In genomic region chr1:54500030-54500389, GRCh38 we compare ENCODE assay signal across 8 cellular contexts. TPM values are rescaled to one million over a fixed set of nuclear protein-coding genes. Genes with fewer than 3 reads are reported as not detected.
DNase-seq lines count a peak whose midpoint lies in the region; ATAC-seq, FAIRE-seq and TF ChIP-seq lines count a peak whose summit lies in the region.

No MANE protein-coding gene starts in this region.

- no peaks in the 10 kb centered on the region for H3K79me2 ChIP-seq in keratinocyte (ENCODE audit: control insufficient read depth, insufficient read depth, low read length)

- H3K4me1 ChIP-seq in keratinocyte (ENCODE audit: control insufficient read depth, extremely low read depth, insufficient read depth, low read length) (peaks cover 14% of the 10 kb centered on the region), tibial artery (peaks cover 0 to 16% (median 14%) of the 10 kb centered on the region in 4 donors)

- no peak overlapping the region for H3K27ac Mint-ChIP-seq in activated T-helper 17 cell treated with anti-CD3 and anti-CD28 coated beads, Interleukin-2, amount 50 U/mL, for 72 hours

- peak; percentile 19 to 49 for ATAC-seq in activated T-cell treated with anti-CD3 and anti-CD28 coated beads, Interleukin-2, amount 50 U/mL, for 4 hours
- ATAC-seq in activated T-helper 17 cell treated with anti-CD3 and anti-CD28 coated beads, Interleukin-2, amount 50 U/mL, for 72 hours (replicated peaks) = peak; percentile 21
- no peak for ATAC-seq in HG02610 (IDR thresholded peaks at IDR 0.05; ENCODE audit: unreplicated experiment)

- H3K9ac ChIP-seq in keratinocyte (ENCODE audit: control insufficient read depth, extremely low read depth, insufficient read depth, low read length) = no peak overlapping the region

- H3K4me3 Mint-ChIP-seq in activated T-cell treated with anti-CD3 and anti-CD28 coated beads, Interleukin-2, amount 50 U/mL, for 4 hours = peak overlapping the region; percentile 60
- H3K4me3 Mint-ChIP-seq in activated T-helper 17 cell treated with anti-CD3 and anti-CD28 coated beads, Interleukin-2, amount 50 U/mL, for 72 hours = peak overlapping the region; percentile 54

- H2AFZ ChIP-seq in keratinocyte (ENCODE audit: control insufficient read depth, low read length) = peak overlapping the region; percentile 81

- H3K27me3 ChIP-seq in keratinocyte (ENCODE audit: control insufficient read depth, extremely low read depth, insufficient read depth, low read length) = peaks cover 11% of the 10 kb centered on the region
- H3K27me3 ChIP-seq in tibial artery = peaks cover 0 to 46% of the 10 kb centered on the region in 2 donors

- H3K27ac ChIP-seq in keratinocyte (ENCODE audit: control insufficient read depth, insufficient read depth, low read length) = no peak overlapping the region
- H3K27ac ChIP-seq in tibial artery = no peak overlapping the region

- TF ChIP-seq CTCF in keratinocyte (optimal IDR thresholded peaks at IDR 0.05 in 1 of 3, IDR thresholded peaks at IDR 0.05 in 1 of 3, conservative IDR thresholded peaks at IDR 0.05 in 1 of 3; ENCODE audit: extremely low read depth in 1 of 3, insufficient read depth in 2 of 3, low read length in 3 of 3) (no peak), tibial artery (IDR thresholded peaks at IDR 0.05) (no peak)

- peak overlapping the region; percentile 89 for H3K4me2 ChIP-seq in keratinocyte (ENCODE audit: control insufficient read depth, extremely low read depth, insufficient read depth, low read depth, low read length)

- intact Hi-C loops in tibial artery (cut with DNase I; ENCODE audit: low total_unique reads) = loop anchor here (10.0 kb wide), 1 partner anchor 315 kb away; no protein-coding TSS in a partner anchor

- no peaks in the 10 kb centered on the region for H3K9me1 ChIP-seq in keratinocyte (ENCODE audit: control insufficient read depth, extremely low read depth, insufficient read depth, low read length)

- peaks cover 49% of the 10 kb centered on the region for H3K27me3 Mint-ChIP-seq in activated T-cell treated with anti-CD3 and anti-CD28 coated beads, Interleukin-2, amount 50 U/mL, for 4 hours (ENCODE audit: low read depth)
- H3K27me3 Mint-ChIP-seq in activated T-helper 17 cell treated with anti-CD3 and anti-CD28 coated beads, Interleukin-2, amount 50 U/mL, for 72 hours = peaks cover 37% of the 10 kb centered on the region

- dilution Hi-C loops in keratinocyte (cut with MboI; ENCODE audit: extremely low pct_ligation_motif_present, low sequenced_read_pairs) = no loop called here

- H3K4me3 ChIP-seq in keratinocyte (ENCODE audit: control insufficient read depth in 2 of 3, extremely low read depth in 1 of 3, insufficient read depth in 2 of 3, low read depth in 1 of 3, low read length in 3 of 3) (peak overlapping the region in 2 of 3 experiments; percentile 45 to 59), tibial artery (peak overlapping the region; percentile 41 to 49)

- H3K9me3 ChIP-seq in keratinocyte (ENCODE audit: control insufficient read depth, low read depth, low read length) (no peaks in the 10 kb centered on the region), tibial artery (no peaks in the 10 kb centered on the region)

- no peak for DNase-seq in activated T-cell treated with anti-CD3 and anti-CD28 coated beads, Interleukin-2, amount 50 U/mL, for 4 hours
- no peak for DNase-seq in activated T-cell treated with anti-CD3 and anti-CD28 coated beads, Interleukin-2, amount 50 U/mL, for 1 hour
- DNase-seq in keratinocyte (ENCODE audit: low read depth, low spot score) (no peak), tibial artery (no peak), NCI-H1436 (lab: John Stamatoyannopoulos, UW) (no peak)
- no peak for DNase-seq in central memory CD4-positive, alpha-beta T cell

- FAIRE-seq in keratinocyte (lab: Jason Lieb, UNC) = no peak

- peaks cover 9% of the 10 kb centered on the region for H3K4me1 Mint-ChIP-seq in activated T-cell treated with anti-CD3 and anti-CD28 coated beads, Interleukin-2, amount 50 U/mL, for 4 hours (ENCODE audit: low read depth)
- H3K4me1 Mint-ChIP-seq in activated T-helper 17 cell treated with anti-CD3 and anti-CD28 coated beads, Interleukin-2, amount 50 U/mL, for 72 hours = peaks cover 5% of the 10 kb centered on the region

- no peaks in the 10 kb centered on the region for H3K9me3 Mint-ChIP-seq in activated T-cell treated with anti-CD3 and anti-CD28 coated beads, Interleukin-2, amount 50 U/mL, for 4 hours
- no peaks in the 10 kb centered on the region for H3K9me3 Mint-ChIP-seq in activated T-helper 17 cell treated with anti-CD3 and anti-CD28 coated beads, Interleukin-2, amount 50 U/mL, for 72 hours

- no peaks in the 10 kb centered on the region for H3K36me3 Mint-ChIP-seq in activated T-cell treated with anti-CD3 and anti-CD28 coated beads, Interleukin-2, amount 50 U/mL, for 4 hours (ENCODE audit: insufficient read depth)
- H3K36me3 Mint-ChIP-seq in activated T-helper 17 cell treated with anti-CD3 and anti-CD28 coated beads, Interleukin-2, amount 50 U/mL, for 72 hours (ENCODE audit: low read depth) = no peaks in the 10 kb centered on the region

- no peaks in the 10 kb centered on the region for H4K20me1 ChIP-seq in keratinocyte (ENCODE audit: control insufficient read depth, extremely low read depth, insufficient read depth, low read length)

- no peaks in the 10 kb centered on the region for H3K36me3 ChIP-seq in keratinocyte (ENCODE audit: control insufficient read depth in 2 of 2, extremely low read depth in 1 of 2, insufficient read depth in 2 of 2, low read length in 2 of 2)
- H3K36me3 ChIP-seq in tibial artery = no peaks in the 10 kb centered on the region

RNA-seq across cellular contexts. Expression of gene ACOT11, which starts 48.0 kb away (rescaled TPM):
- under 1 TPM; 0.25 to 0.35 (median 0.34) TPM for total RNA-seq in activated T-cell treated with anti-CD3 and anti-CD28 coated beads, Interleukin-2, amount 50 U/mL, for 4 hours
- total RNA-seq in activated T-helper 17 cell treated with anti-CD3 and anti-CD28 coated beads, Interleukin-2, amount 50 U/mL, for 72 hours = 1 to 10 TPM; 1.0 to 3.2 TPM
- 3.4 to 4.0 TPM (median 3.9 TPM) in 3 replicates for polyA plus RNA-seq in keratinocyte
- 0.65 TPM for polyA plus RNA-seq in keratinocyte (2011; ENCODE audit: low read depth)
- 2.0 and 3.2 TPM in 2 replicates for polyA plus RNA-seq in keratinocyte (2011; cell fraction: cytosol; rRNA removed)
- polyA plus RNA-seq in keratinocyte (2011; cell fraction: nucleus; rRNA removed) = 7.3 and 9.5 TPM in 2 replicates
- 2.0 and 4.7 TPM in 2 replicates for polyA plus RNA-seq in keratinocyte (2012; ENCODE audit: low replicate concordance)
- 3.6 to 11.6 TPM (median 5.3 TPM) in 3 replicates for polyA minus RNA-seq in keratinocyte
- 5.2 TPM for polyA minus RNA-seq in keratinocyte (2011; cell fraction: cytosol; rRNA and poly(A)+ RNA removed)
- 5.1 and 6.4 TPM in 2 replicates for polyA minus RNA-seq in keratinocyte (2011; cell fraction: nucleus; rRNA and poly(A)+ RNA removed)
